In genomic region chr7:51455948-51456347, GRCh38 we compare ENCODE assay signal across 21 cellular contexts.
DNase-seq lines count a peak whose midpoint lies in the region; ATAC-seq, FAIRE-seq and TF ChIP-seq lines count a peak whose summit lies in the region.
"Had no signal": no experiment of that assay in that cellular context is flagged by ENCODE, and none has a peak within 500 bp of the region (broad histone marks: within the 10 kb centered on the region; RNA-seq: fewer than 3 reads in every experiment).

No MANE protein-coding gene starts in this region.

- H3K4me3 ChIP-seq in H1 (ENCODE audit: extremely low read depth in 1 of 4, insufficient read depth in 2 of 4, low read depth in 3 of 4, low read length in 4 of 4) = no peak overlapping the region
- H3K4me3 ChIP-seq: cardiac muscle cell, GM12878, testis had no signal

- H4K91ac ChIP-seq in H1 (replicated peaks; ENCODE audit: insufficient read length, low read length) = no peak overlapping the region

- H4K5ac ChIP-seq in H1 (ENCODE audit: insufficient read length, low read depth, low read length) = no peak overlapping the region

- no peaks in the 10 kb centered on the region for H3K36me3 Mint-ChIP-seq in activated T-helper 2 cell treated with anti-CD3 and anti-CD28 coated beads, Interferon-gamma antibody, Interleukin-2, Interleukin-4, amounts not matched to agents 10 μg/mL and 5 μg/mL and 100 μg/mL, durations not matched to agents 14 hours and 24 hours and 36 hours (ENCODE audit: low read depth)
- H3K36me3 Mint-ChIP-seq: activated naive CD8-positive, alpha-beta T cell treated with anti-CD3 and anti-CD28 coated beads, Interleukin-2, amount 10 ng/mL, durations not matched to agents 7 days and 5 days; natural killer cell treated with Interleukin-12 subunit alpha and Interleukin-12 subunit beta and Interleukin-15 and Interleukin-18, amount 100 ng/mL, for 72 hours had no signal

- TF ChIP-seq RAD21 in H1 (IDR thresholded peaks at IDR 0.05 in 1 of 2, conservative IDR thresholded peaks at IDR 0.05 in 1 of 2; ENCODE audit: low read depth in 2 of 2, low read length in 2 of 2) = peak; percentile 25 to 38

- peak overlapping the region; percentile 1; the same call in 1 of the 2 replicates for H2AFZ ChIP-seq in H1 (ENCODE audit: low read length)

- H3K36me3 ChIP-seq in H1 (ENCODE audit: control insufficient read depth in 2 of 4, insufficient read depth in 4 of 4, low read length in 3 of 4) = no peaks in the 10 kb centered on the region
- H3K36me3 ChIP-seq: cardiac muscle cell had no signal

- no peak overlapping the region for H2BK12ac ChIP-seq in H1 (ENCODE audit: low read depth, low read length)

- H3K23me2 ChIP-seq in H1 (ENCODE audit: low read depth, low read length) = no peaks in the 10 kb centered on the region

- no peak overlapping the region for H3K4me3 Mint-ChIP-seq in activated T-helper 2 cell treated with anti-CD3 and anti-CD28 coated beads, Interferon-gamma antibody, Interleukin-2, Interleukin-4, amounts not matched to agents 10 μg/mL and 5 μg/mL and 100 μg/mL, durations not matched to agents 14 hours and 24 hours and 36 hours (ENCODE audit: low read depth)
- H3K4me3 Mint-ChIP-seq: activated CD4-positive, alpha-beta T cell treated with anti-CD3 and anti-CD28 coated beads, Interleukin-2, amount 10 ng/mL, durations not matched to agents 7 days and 5 days; activated naive CD8-positive, alpha-beta T cell treated with anti-CD3 and anti-CD28 coated beads, Interleukin-2, amount 10 ng/mL, durations not matched to agents 7 days and 5 days; activated T-cell treated with anti-CD3 and anti-CD28 coated beads, Interleukin-2, amount 50 U/mL, for 24 hours; natural killer cell treated with Interleukin-12 subunit alpha and Interleukin-12 subunit beta and Interleukin-15 and Interleukin-18, amount 100 ng/mL, for 72 hours; T-helper 1 cell treated with Interleukin-12 subunit alpha and Interleukin-12 subunit beta and Interleukin-4 antibody, amounts not matched to agents 30 μg/mL and 1 μg/mL, for 36 hours had no signal

- TF ChIP-seq EP300 in H1 (IDR thresholded peaks at IDR 0.05; ENCODE audit: borderline replicate concordance in 1 of 2, low read depth in 2 of 2, low read length in 2 of 2) = no peak

- TF ChIP-seq POLR2A in H1 (IDR thresholded peaks at IDR 0.05; ENCODE audit: control extremely low read depth in 1 of 2, low read depth in 2 of 2, low read length in 2 of 2) = no peak

- intact Hi-C loops in activated T-helper 2 cell treated with anti-CD3 and anti-CD28 coated beads, Interferon-gamma antibody, Interleukin-2, Interleukin-4, amounts not matched to agents 10 μg/mL and 5 μg/mL and 100 μg/mL, durations not matched to agents 14 hours and 24 hours and 36 hours (cut with micrococcal nuclease) = no loop called here

- no peaks in the 10 kb centered on the region for H3K4me1 Mint-ChIP-seq in activated T-helper 2 cell treated with anti-CD3 and anti-CD28 coated beads, Interferon-gamma antibody, Interleukin-2, Interleukin-4, amounts not matched to agents 10 μg/mL and 5 μg/mL and 100 μg/mL, durations not matched to agents 14 hours and 24 hours and 36 hours (ENCODE audit: low read depth)
- H3K4me1 Mint-ChIP-seq: activated CD4-positive, alpha-beta T cell treated with anti-CD3 and anti-CD28 coated beads, Interleukin-2, amount 10 ng/mL, durations not matched to agents 7 days and 5 days; activated naive CD8-positive, alpha-beta T cell treated with anti-CD3 and anti-CD28 coated beads, Interleukin-2, amount 10 ng/mL, durations not matched to agents 7 days and 5 days had no signal

- no peak overlapping the region for H3K27ac Mint-ChIP-seq in activated T-helper 2 cell treated with anti-CD3 and anti-CD28 coated beads, Interferon-gamma antibody, Interleukin-2, Interleukin-4, amounts not matched to agents 10 μg/mL and 5 μg/mL and 100 μg/mL, durations not matched to agents 14 hours and 24 hours and 36 hours
- H3K27ac Mint-ChIP-seq: activated CD4-positive, alpha-beta T cell treated with anti-CD3 and anti-CD28 coated beads, Interleukin-2, amount 10 ng/mL, durations not matched to agents 7 days and 5 days; activated naive CD8-positive, alpha-beta T cell treated with anti-CD3 and anti-CD28 coated beads, Interleukin-2, amount 10 ng/mL, durations not matched to agents 7 days and 5 days; activated T-cell treated with anti-CD3 and anti-CD28 coated beads, Interleukin-2, amount 50 U/mL, for 24 hours; natural killer cell treated with Interleukin-12 subunit alpha and Interleukin-12 subunit beta and Interleukin-15 and Interleukin-18, amount 100 ng/mL, for 72 hours; T-helper 1 cell treated with Interleukin-12 subunit alpha and Interleukin-12 subunit beta and Interleukin-4 antibody, amounts not matched to agents 30 μg/mL and 1 μg/mL, for 36 hours had no signal

- H2BK15ac ChIP-seq in H1 (ENCODE audit: low read length) = no peak overlapping the region

- H3K14ac ChIP-seq in H1 (ENCODE audit: insufficient read length) = no peak overlapping the region

- no peaks in the 10 kb centered on the region for H3K79me1 ChIP-seq in H1 (ENCODE audit: low read depth, low read length)

- no peak overlapping the region for H2BK5ac ChIP-seq in H1 (ENCODE audit: low read depth, low read length)

- no peak overlapping the region for H3K4ac ChIP-seq in H1 (replicated peaks; ENCODE audit: insufficient read length, low read depth, low read length)

- H4K20me1 ChIP-seq in H1 (replicated peaks in 1 of 2; ENCODE audit: control insufficient read depth in 1 of 2, insufficient read depth in 2 of 2, low read length in 2 of 2) = no peaks in the 10 kb centered on the region

- no peak overlapping the region for H2AK5ac ChIP-seq in H1 (ENCODE audit: low read depth, low read length)

- H3K27me3 ChIP-seq in H1 (replicated peaks in 1 of 4; ENCODE audit: control insufficient read depth in 3 of 4, extremely low read depth in 1 of 4, insufficient read depth in 3 of 4, low read length in 3 of 4) = peaks cover 0 to 9% (median 6%) of the 10 kb centered on the region in 4 experiments; a peak in 2 of 7 replicates
- H3K27me3 ChIP-seq: cardiac muscle cell, testis had no signal

- H4K8ac ChIP-seq in H1 (ENCODE audit: extremely low read depth, insufficient read depth, low read length) = no peak overlapping the region

- no peaks in the 10 kb centered on the region for H3K79me2 ChIP-seq in H1 (ENCODE audit: control insufficient read depth in 1 of 2, insufficient read depth in 2 of 2, low read length in 2 of 2)

- no peak overlapping the region for H3K4me2 ChIP-seq in H1 (ENCODE audit: insufficient read depth in 1 of 2, low read depth in 2 of 2, low read length in 2 of 2)

- ATAC-seq in HG03378 (IDR thresholded peaks at IDR 0.05; ENCODE audit: unreplicated experiment) = no peak
- ATAC-seq: GM12878; natural killer cell treated with Interleukin-12 subunit alpha and Interleukin-12 subunit beta and Interleukin-15 and Interleukin-18, amount 100 ng/mL, for 72 hours; Panc1 had no signal

- FAIRE-seq in H1 (lab: Jason Lieb, UNC) (peak; percentile 24), GM19239 (lab: Jason Lieb, UNC) (no peak)
- FAIRE-seq: GM12878 had no signal

- no peak overlapping the region for H2BK120ac ChIP-seq in H1 (replicated peaks; ENCODE audit: low read depth, low read length)

- no peak overlapping the region for H3K23ac ChIP-seq in H1 (ENCODE audit: insufficient read length)

- H3K27me3 Mint-ChIP-seq in activated T-helper 2 cell treated with anti-CD3 and anti-CD28 coated beads, Interferon-gamma antibody, Interleukin-2, Interleukin-4, amounts not matched to agents 10 μg/mL and 5 μg/mL and 100 μg/mL, durations not matched to agents 14 hours and 24 hours and 36 hours (ENCODE audit: low read depth) = no peaks in the 10 kb centered on the region
- H3K27me3 Mint-ChIP-seq: activated T-cell treated with anti-CD3 and anti-CD28 coated beads, Interleukin-2, amount 50 U/mL, for 24 hours; natural killer cell treated with Interleukin-12 subunit alpha and Interleukin-12 subunit beta and Interleukin-15 and Interleukin-18, amount 100 ng/mL, for 72 hours had no signal

- H3K56ac ChIP-seq in H1 (replicated peaks; ENCODE audit: insufficient read length, low read depth, low read length) = no peak overlapping the region

- POLR2A ChIA-PET in H1 (lab: Charles Lee; ENCODE audit: partially characterized antibody) = interaction anchor here (1.2 kb wide), 1 partner anchor 9 kb away, joined by 4 read pairs; no protein-coding TSS in a partner anchor

- DNase-seq in DMS53 (lab: John Stamatoyannopoulos, UW) (peak; percentile 83), NCI-H1092 (lab: John Stamatoyannopoulos, UW) (peak; percentile 80), NCI-H446 treated with DMSO at 0.1 percent for 48 hours (lab: John Stamatoyannopoulos, UW) (peak; percentile 59), H1 (ENCODE audit: low read depth in 1 of 2, low spot score in 2 of 2) (no peak), GM19239 (ENCODE audit: insufficient read length, low spot score) (no peak)
- no peak for DNase-seq in activated T-helper 2 cell treated with anti-CD3 and anti-CD28 coated beads, Interferon-gamma antibody, Interleukin-2, Interleukin-4, amounts not matched to agents 10 μg/mL and 5 μg/mL and 100 μg/mL, durations not matched to agents 14 hours and 24 hours and 36 hours (ENCODE audit: low spot score)
- DNase-seq in stimulated activated CD4-positive, alpha-beta T cell treated with anti-CD3 and anti-CD28 coated beads, Interleukin-1b, Interleukin-23, amount 100 ng/mL, for 48 hours = no peak
- DNase-seq: activated CD4-positive, alpha-beta T cell treated with anti-CD3 and anti-CD28 coated beads, Interleukin-2, amount 10 ng/mL, durations not matched to agents 7 days and 5 days; activated naive CD8-positive, alpha-beta T cell treated with anti-CD3 and anti-CD28 coated beads, Interleukin-2, amount 10 ng/mL, durations not matched to agents 7 days and 5 days; activated T-cell treated with anti-CD3 and anti-CD28 coated beads, Interleukin-2, amount 50 U/mL, for 24 hours; AML-193; foreskin fibroblast; mammary epithelial cell; NCI-H1694; testis had no signal

- H3K27ac ChIP-seq in H1 (ENCODE audit: low read depth, low read length) = no peak overlapping the region
- H3K27ac ChIP-seq: cardiac muscle cell, testis had no signal

- TF ChIP-seq CTCF in H1 (IDR thresholded peaks at IDR 0.05; ENCODE audit: control extremely low read depth in 1 of 3, insufficient read depth in 1 of 3, low read depth in 1 of 3, low read length in 3 of 3) = peak in 1 of 3 experiments; percentile 7; a peak in 2 of 4 replicates

- 71% methylated on average over 6 of the region's 6 CpGs; no CpG with 5 or more reads in 1 of the 2 experiments for WGBS in H1 (ENCODE audit: extremely low coverage in 1 of 2, insufficient coverage in 1 of 2, insufficient read length in 1 of 2, insufficient replicate concordance in 2 of 2, low coverage in 1 of 2, low lambda C conversion rate in 2 of 2, missing lambda C conversion rate in 1 of 2), 2 experiments

- CTCF ChIA-PET in H1 (lab: Charles Lee; ENCODE audit: partially characterized antibody) = interaction anchor here (0.6 to 3.5 kb wide), 8 partner anchors 11 to 170 kb away, joined by 3 to 17 read pairs (median 4); no protein-coding TSS in a partner anchor

- no peak overlapping the region for H2BK20ac ChIP-seq in H1 (ENCODE audit: low read length)

- H3K9me3 ChIP-seq in H1 (ENCODE audit: insufficient read depth in 2 of 2, low read depth in 1 of 2, low read length in 1 of 2) = no peaks in the 10 kb centered on the region
- H3K9me3 ChIP-seq: testis had no signal

- no peak overlapping the region for H3K9ac ChIP-seq in H1 (replicated peaks in 1 of 4; ENCODE audit: extremely low read depth in 1 of 4, low read depth in 3 of 4, low read length in 3 of 4)

- no peaks in the 10 kb centered on the region for H3K9me3 Mint-ChIP-seq in activated T-helper 2 cell treated with anti-CD3 and anti-CD28 coated beads, Interferon-gamma antibody, Interleukin-2, Interleukin-4, amounts not matched to agents 10 μg/mL and 5 μg/mL and 100 μg/mL, durations not matched to agents 14 hours and 24 hours and 36 hours
- H3K9me3 Mint-ChIP-seq: activated CD4-positive, alpha-beta T cell treated with anti-CD3 and anti-CD28 coated beads, Interleukin-2, amount 10 ng/mL, durations not matched to agents 7 days and 5 days; activated naive CD8-positive, alpha-beta T cell treated with anti-CD3 and anti-CD28 coated beads, Interleukin-2, amount 10 ng/mL, durations not matched to agents 7 days and 5 days; activated T-cell treated with anti-CD3 and anti-CD28 coated beads, Interleukin-2, amount 50 U/mL, for 24 hours; natural killer cell treated with Interleukin-12 subunit alpha and Interleukin-12 subunit beta and Interleukin-15 and Interleukin-18, amount 100 ng/mL, for 72 hours; T-helper 1 cell treated with Interleukin-12 subunit alpha and Interleukin-12 subunit beta and Interleukin-4 antibody, amounts not matched to agents 30 μg/mL and 1 μg/mL, for 36 hours had no signal

- no peak overlapping the region for H3K18ac ChIP-seq in H1 (ENCODE audit: extremely low read depth, low read length)

- peaks cover 0 to 14% (median 7%) of the 10 kb centered on the region in 4 experiments; a peak in 5 of 7 replicates for H3K4me1 ChIP-seq in H1 (replicated peaks in 1 of 4; ENCODE audit: control insufficient read depth in 3 of 4, insufficient read depth in 4 of 4, low read length in 3 of 4)

Comparison
In these comparisons a context has a peak if more than half of its experiments do, and no peak if none do; other contexts are left out.
1. DNase-seq: peak in DMS53 (single experiment), NCI-H1092 (single experiment) and NCI-H446 treated with DMSO at 0.1 percent for 48 hours (single experiment); none in H1 (0 of 2), activated T-helper 2 cell treated with anti-CD3 and anti-CD28 coated beads, Interferon-gamma antibody, Interleukin-2, Interleukin-4, amounts not matched to agents 10 μg/mL and 5 μg/mL and 100 μg/mL, durations not matched to agents 14 hours and 24 hours and 36 hours (single experiment), GM19239 (single experiment) and stimulated activated CD4-positive, alpha-beta T cell treated with anti-CD3 and anti-CD28 coated beads, Interleukin-1b, Interleukin-23, amount 100 ng/mL, for 48 hours (single experiment).